Comparison of ENCODE assay signal across 8 cellular contexts in genomic region chr4:145099653-145100052, GRCh38. TPM values are rescaled to one million over a fixed set of nuclear protein-coding genes. Genes with fewer than 3 reads are reported as not detected.
DNase-seq lines count a peak whose midpoint lies in the region; ATAC-seq, FAIRE-seq and TF ChIP-seq lines count a peak whose summit lies in the region.

No MANE protein-coding gene starts in this region.

- peaks cover 14% of the 10 kb centered on the region; the same call in 1 of the 2 replicates for H4K20me1 ChIP-seq in K562 (replicated peaks; ENCODE audit: control insufficient read depth, insufficient read depth, low read length)

- no peaks in the 10 kb centered on the region for H3K9me1 ChIP-seq in K562 (ENCODE audit: control insufficient read depth, insufficient read depth, low read length)

- no peaks in the 10 kb centered on the region for H3K27me3 ChIP-seq in CD8-positive, alpha-beta T cell (ENCODE audit: insufficient read depth, low read length)
- no peaks in the 10 kb centered on the region for H3K27me3 ChIP-seq in K562 (ENCODE audit: control insufficient read depth in 2 of 2, insufficient read depth in 2 of 2, low read length in 2 of 2)
- no peaks in the 10 kb centered on the region for H3K27me3 ChIP-seq in naive thymus-derived CD4-positive, alpha-beta T cell (ENCODE audit: control insufficient read depth in 2 of 2, insufficient read depth in 2 of 2, low read length in 2 of 2)

- no peak for DNase-seq in CD8-positive, alpha-beta T cell
- DNase-seq in K562 (ENCODE audit: extremely low read depth in 1 of 4, low spot score in 3 of 4) (no peak), COLO668 (lab: John Stamatoyannopoulos, UW; ENCODE audit: unreplicated experiment) (no peak), cerebellar cortex (ENCODE audit: low spot score) (no peak), SW480 (ENCODE audit: low spot score) (no peak)
- no peak for DNase-seq in naive thymus-derived CD4-positive, alpha-beta T cell

- no peaks in the 10 kb centered on the region for H3K9me3 Mint-ChIP-seq in CD8-positive, alpha-beta T cell
- peaks cover 0 to 8% (median 0%) of the 10 kb centered on the region in 11 donors for H3K9me3 Mint-ChIP-seq in naive thymus-derived CD4-positive, alpha-beta T cell

- POLR2A ChIA-PET in CD8-positive, alpha-beta T cell (lab: Charles Lee): interaction anchor here (0.5 to 2.6 kb wide), 4 partner anchors 12 to 1586 kb away, joined by 3 to 29 read pairs (median 7); partner anchors contain the start of genes OTUD4 and SMARCA5
- POLR2A ChIA-PET in K562 (lab: Yijun Ruan, JAX): interaction anchor here (1.3 to 2.2 kb wide), 2 partner anchors 13 to 16 kb away, joined by 4 to 10 read pairs; no protein-coding TSS in a partner anchor
- POLR2A ChIA-PET in naive thymus-derived CD4-positive, alpha-beta T cell (lab: Charles Lee): interaction anchor here (0.7 to 2.6 kb wide), 6 partner anchors 12 to 520 kb away, joined by 5 to 25 read pairs (median 10); partner anchors contain the start of genes MMAA and OTUD4

- BruUV-seq in K562 (replicated peaks; lab: Mats Ljungman, UMichigan): no TSS peak

- in situ Hi-C loops in K562 (cut with MboI): no loop called here

- peaks cover 48% of the 10 kb centered on the region for H3K4me1 Mint-ChIP-seq in CD8-positive, alpha-beta T cell (ENCODE audit: low read depth)
- H3K4me1 Mint-ChIP-seq in naive thymus-derived CD4-positive, alpha-beta T cell: peaks cover 20 to 49% (median 31%) of the 10 kb centered on the region in 7 donors

- peaks cover 3% of the 10 kb centered on the region for H3K36me3 ChIP-seq in CD8-positive, alpha-beta T cell (ENCODE audit: insufficient read depth, low read length)
- peaks cover 51% of the 10 kb centered on the region for H3K36me3 ChIP-seq in KOPT-K1 (ENCODE audit: insufficient read depth, low read length)
- H3K36me3 ChIP-seq in K562 (ENCODE audit: control insufficient read depth, insufficient read depth, low read length): peaks cover 63% of the 10 kb centered on the region
- H3K36me3 ChIP-seq in naive thymus-derived CD4-positive, alpha-beta T cell (ENCODE audit: control insufficient read depth in 2 of 3, insufficient read depth in 3 of 3, low read length in 3 of 3): peaks cover 0 to 4% (median 0%) of the 10 kb centered on the region in 3 experiments

- TF ChIP-seq EP300 in K562 (IDR thresholded peaks at IDR 0.05; ENCODE audit: low read length): no peak

- peak overlapping the region; percentile 99 for H3K4me2 ChIP-seq in K562 (ENCODE audit: insufficient read depth, low read length)

- ATAC-seq in CD8-positive, alpha-beta T cell: no peak
- ATAC-seq in K562 (no peak), GM21381 (IDR thresholded peaks at IDR 0.05; ENCODE audit: unreplicated experiment) (no peak)
- no peak for ATAC-seq in naive thymus-derived CD4-positive, alpha-beta T cell

- peak overlapping the region in 1 of 2 experiments; percentile 97; a peak in 3 of 4 replicates for H3K9ac ChIP-seq in K562 (ENCODE audit: insufficient read depth in 1 of 2, low read depth in 2 of 2, low read length in 2 of 2)

- H3K27me3 Mint-ChIP-seq in CD8-positive, alpha-beta T cell (ENCODE audit: low read depth): no peaks in the 10 kb centered on the region
- no peaks in the 10 kb centered on the region for H3K27me3 Mint-ChIP-seq in naive thymus-derived CD4-positive, alpha-beta T cell

- FAIRE-seq in K562 (lab: Jason Lieb, UNC): no peak

- peaks cover 30% of the 10 kb centered on the region for H3K36me3 Mint-ChIP-seq in CD8-positive, alpha-beta T cell
- H3K36me3 Mint-ChIP-seq in naive thymus-derived CD4-positive, alpha-beta T cell: peaks cover 6 to 10% (median 9%) of the 10 kb centered on the region in 5 donors

- H3K4me3 Mint-ChIP-seq in CD8-positive, alpha-beta T cell: peak overlapping the region; percentile 95
- H3K4me3 Mint-ChIP-seq in naive thymus-derived CD4-positive, alpha-beta T cell: peak overlapping the region in 9 of 10 donors; percentile 93 to 98 (median 96)

- H2AFZ ChIP-seq in K562 (ENCODE audit: low read depth, low read length): no peak overlapping the region

- H3K27ac ChIP-seq in CD8-positive, alpha-beta T cell (ENCODE audit: low read depth, low read length): no peak overlapping the region
- H3K27ac ChIP-seq in KOPT-K1 (ENCODE audit: low read depth, low read length, poor library complexity, severe bottlenecking) (peak overlapping the region; percentile 85), K562 (ENCODE audit: extremely low read depth, low read depth, low read length) (peak overlapping the region; percentile 99; the same call in 2 of the 3 replicates)
- peak overlapping the region; percentile 80 for H3K27ac ChIP-seq in naive thymus-derived CD4-positive, alpha-beta T cell (ENCODE audit: low read depth, low read length)

- H3K4me1 ChIP-seq in CD8-positive, alpha-beta T cell (ENCODE audit: insufficient read depth, low read length): peaks cover 41% of the 10 kb centered on the region
- H3K4me1 ChIP-seq in K562 (replicated peaks in 1 of 2; ENCODE audit: control insufficient read depth in 2 of 2, insufficient read depth in 2 of 2, low read length in 2 of 2): peaks cover 15 to 19% of the 10 kb centered on the region in 2 experiments; a peak in 3 of 5 replicates
- peaks cover 22 to 23% of the 10 kb centered on the region in 2 donors for H3K4me1 ChIP-seq in naive thymus-derived CD4-positive, alpha-beta T cell (ENCODE audit: control insufficient read depth in 2 of 2, insufficient read depth in 2 of 2, low read length in 2 of 2)

- peak overlapping the region; percentile 70 for H3K4me3 ChIP-seq in CD8-positive, alpha-beta T cell (ENCODE audit: low read depth, low read length)
- peak overlapping the region; percentile 90 for H3K4me3 ChIP-seq in K562
- H3K4me3 ChIP-seq in naive thymus-derived CD4-positive, alpha-beta T cell (ENCODE audit: low read length): peak overlapping the region; percentile 94

- TF ChIP-seq CTCF in CD8-positive, alpha-beta T cell (IDR thresholded peaks at IDR 0.05): no peak
- no peak for TF ChIP-seq CTCF in K562 (IDR thresholded peaks at IDR 0.05 in 2 of 3, conservative IDR thresholded peaks at IDR 0.05 in 1 of 3; ENCODE audit: insufficient read depth in 2 of 3, low read depth in 1 of 3, low read length in 3 of 3)

- CTCF ChIA-PET in CD8-positive, alpha-beta T cell (lab: Charles Lee): interaction anchor here (0.6 kb wide), 1 partner anchor 98 kb away, joined by 3 read pairs; no protein-coding TSS in a partner anchor
- CTCF ChIA-PET in K562 (lab: Yijun Ruan, JAX; ENCODE audit: low intra/inter-chr PET ratio): no interaction called here
- CTCF ChIA-PET in naive thymus-derived CD4-positive, alpha-beta T cell (lab: Charles Lee): interaction anchor here (0.7 kb wide), 1 partner anchor 68 kb away, joined by 4 read pairs; no protein-coding TSS in a partner anchor

- WGBS in K562 (ENCODE audit: insufficient coverage, low coverage, missing lambda C conversion rate): 0% methylated on average over 5 of the region's 5 CpGs

- peaks cover 100% of the 10 kb centered on the region for H3K79me2 ChIP-seq in K562 (ENCODE audit: control insufficient read depth, insufficient read depth, low read length)

- no peak for TF ChIP-seq POLR2A in K562 (conservative IDR thresholded peaks at IDR 0.05)

- H3K27ac Mint-ChIP-seq in CD8-positive, alpha-beta T cell: peak overlapping the region; percentile 42
- H3K27ac Mint-ChIP-seq in naive thymus-derived CD4-positive, alpha-beta T cell: peak overlapping the region; percentile 42 to 99 (median 96)

- intact Hi-C loops in CD8-positive, alpha-beta T cell (cut with DNase I, micrococcal nuclease): loop anchor here (2.0 to 10.0 kb wide), 9 partner anchors 635 to 1915 kb away; partner anchors contain the start of genes LSM6 (in 2 of the 2), SLC10A7 (in 2 of the 2), SMARCA5 (in 1 of the 2) and USP38 (in 1 of the 2)
- intact Hi-C loops in K562 (cut with micrococcal nuclease): loop anchor here (2.0 kb wide), 1 partner anchor 79 kb away; no protein-coding TSS in a partner anchor
- intact Hi-C loops in naive thymus-derived CD4-positive, alpha-beta T cell (cut with micrococcal nuclease): loop anchor here (1.0 to 10.0 kb wide), 9 partner anchors 10 to 1915 kb away; partner anchors contain the start of genes ZNF827 (in 2 of the 2), LSM6 (in 1 of the 2), SLC10A7 (in 1 of the 2) and USP38 (in 1 of the 2)

- H3K9me3 ChIP-seq in CD8-positive, alpha-beta T cell (ENCODE audit: low read length): no peaks in the 10 kb centered on the region
- H3K9me3 ChIP-seq in KOPT-K1 (ENCODE audit: insufficient read depth, low read length, poor library complexity, severe bottlenecking) (no peaks in the 10 kb centered on the region), K562 (replicated peaks; ENCODE audit: control insufficient read depth, insufficient read depth, low read depth, low read length) (no peaks in the 10 kb centered on the region)
- no peaks in the 10 kb centered on the region for H3K9me3 ChIP-seq in naive thymus-derived CD4-positive, alpha-beta T cell (ENCODE audit: control insufficient read depth in 2 of 3, low read length in 3 of 3)

- no peak for TF ChIP-seq RAD21 in K562 (CRISPR knock-in tag; conservative IDR thresholded peaks at IDR 0.05 in 1 of 2, IDR thresholded peaks at IDR 0.05 in 1 of 2)

RNA-seq across cellular contexts. Expression of gene ABCE1, which starts 1.5 kb away (rescaled TPM):
- 10 to 100 TPM; 68.8 to 70.9 TPM for total RNA-seq in CD8-positive, alpha-beta T cell
- total RNA-seq in K562 (2011; cell fraction: chromatin; rRNA removed; ENCODE audit: low replicate concordance): 96.4 and 181 TPM in 2 replicates
- 29.2 and 45.0 TPM in 2 replicates for total RNA-seq in K562 (2011; cell fraction: nucleolus; rRNA removed)
- 65.8 and 89.3 TPM in 2 replicates for total RNA-seq in K562 (2011; cell fraction: nucleoplasm; rRNA removed)
- total RNA-seq in K562 (2014; rRNA removed) (132 and 154 TPM in 2 replicates), K562 (2014; rRNA removed; fragmentation: Illumina TruSeq; extraction: Trizol) (256 and 276 TPM in 2 replicates), K562 (2015; rRNA removed; fragmentation: Illumina TruSeq; extraction: Trizol) (209 and 222 TPM in 2 replicates), K562 (2021) (147 and 156 TPM in 2 replicates)
- polyA plus RNA-seq in K562 (2011; rRNA removed) (143 and 238 TPM in 2 replicates), K562 (2014; fragmentation: Illumina TruSeq; extraction: Trizol) (210 and 238 TPM in 2 replicates), K562 (2014; fragmentation: Nextera tagmentation; extraction: Ambion mirVana) (100 to 1,000 TPM; 164 to 169 TPM), K562 (2014; rRNA removed) (134 and 142 TPM in 2 replicates)
- 81.5 and 109 TPM in 2 replicates for polyA plus RNA-seq in K562 (2011; cell fraction: cytosol; rRNA removed)
- 114 and 165 TPM in 2 replicates for polyA plus RNA-seq in K562 (2011; cell fraction: nucleus; rRNA removed)
- polyA plus RNA-seq in K562 (2012): 72.6 and 143 TPM in 2 replicates
- 342 and 401 TPM in 2 replicates for polyA minus RNA-seq in K562 (2011; rRNA and poly(A)+ RNA removed)
- 99.3 and 125 TPM in 2 replicates for polyA minus RNA-seq in K562 (2011; cell fraction: cytosol; rRNA and poly(A)+ RNA removed)
- polyA minus RNA-seq in K562 (2011; cell fraction: nucleus; rRNA and poly(A)+ RNA removed): 54.0 and 95.2 TPM in 2 replicates
- total RNA-seq in naive thymus-derived CD4-positive, alpha-beta T cell: 10 to 100 TPM; 43.4 to 81.3 (median 62.2) TPM
- polyA plus RNA-seq in naive thymus-derived CD4-positive, alpha-beta T cell: 10 to 100 TPM; 83.6 to 92.3 TPM

RNA-seq across cellular contexts. Expression of gene ANAPC10, which starts 1.7 kb away (rescaled TPM):
- total RNA-seq in CD8-positive, alpha-beta T cell: 10 to 100 TPM; 24.5 to 26.7 TPM
- 45.9 and 74.8 TPM in 2 replicates for total RNA-seq in K562 (2011; cell fraction: chromatin; rRNA removed; ENCODE audit: low replicate concordance)
- 22.8 and 29.7 TPM in 2 replicates for total RNA-seq in K562 (2011; cell fraction: nucleolus; rRNA removed)
- 32.2 and 59.8 TPM in 2 replicates for total RNA-seq in K562 (2011; cell fraction: nucleoplasm; rRNA removed)
- total RNA-seq in K562 (2014; rRNA removed): 33.3 and 38.6 TPM in 2 replicates
- total RNA-seq in K562 (2014; rRNA removed; fragmentation: Illumina TruSeq; extraction: Trizol): 60.3 and 65.0 TPM in 2 replicates
- total RNA-seq in K562 (2015; rRNA removed; fragmentation: Illumina TruSeq; extraction: Trizol): 49.1 and 57.5 TPM in 2 replicates
- total RNA-seq in K562 (2021): 31.0 and 36.0 TPM in 2 replicates
- 61.9 and 70.9 TPM in 2 replicates for polyA plus RNA-seq in K562 (2011; rRNA removed)
- 19.2 and 35.9 TPM in 2 replicates for polyA plus RNA-seq in K562 (2011; cell fraction: cytosol; rRNA removed)
- polyA plus RNA-seq in K562 (2011; cell fraction: nucleus; rRNA removed): 13.3 and 22.0 TPM in 2 replicates
- polyA plus RNA-seq in K562 (2012): 28.0 and 31.0 TPM in 2 replicates
- polyA plus RNA-seq in K562 (2014; fragmentation: Illumina TruSeq; extraction: Trizol): 48.8 and 58.2 TPM in 2 replicates
- 10 to 100 TPM; 82.0 to 96.2 TPM for polyA plus RNA-seq in K562 (2014; fragmentation: Nextera tagmentation; extraction: Ambion mirVana)
- polyA plus RNA-seq in K562 (2014; rRNA removed): 59.6 and 64.4 TPM in 2 replicates
- 52.6 and 65.6 TPM in 2 replicates for polyA minus RNA-seq in K562 (2011; rRNA and poly(A)+ RNA removed)
- 5.7 and 15.8 TPM in 2 replicates for polyA minus RNA-seq in K562 (2011; cell fraction: cytosol; rRNA and poly(A)+ RNA removed)
- 23.2 and 40.0 TPM in 2 replicates for polyA minus RNA-seq in K562 (2011; cell fraction: nucleus; rRNA and poly(A)+ RNA removed)
- 10 to 100 TPM; 13.2 to 28.0 (median 19.6) TPM for total RNA-seq in naive thymus-derived CD4-positive, alpha-beta T cell
- 10 to 100 TPM; 39.3 to 50.7 TPM for polyA plus RNA-seq in naive thymus-derived CD4-positive, alpha-beta T cell
